Comparison of ENCODE assay signal across 15 cellular contexts in genomic region chr4:70895846-70896435, GRCh38. TPM values are rescaled to one million over a fixed set of nuclear protein-coding genes. Genes with fewer than 3 reads are reported as not detected.
A peak's percentile ranks its signal among the peaks of the same experiment; 100 is the strongest.
DNase-seq lines count a peak whose midpoint lies in the region; ATAC-seq lines count a peak whose summit lies in the region.
"Had no signal": no experiment of that assay in that cellular context is flagged by ENCODE, and none has a peak within 500 bp of the region (broad histone marks: within the 10 kb centered on the region; RNA-seq: fewer than 3 reads in every experiment).

No MANE protein-coding gene starts in this region.

- intact Hi-C loops in right cardiac atrium (cut with DNase I), result no loop called here

- no peaks in the 10 kb centered on the region for H3K27me3 ChIP-seq in right cardiac atrium (ENCODE audit: control insufficient read depth, insufficient read depth)
- H3K27me3 ChIP-seq: Peyer's patch had no signal

- WGBS in right cardiac atrium, result 21% methylated on average over 5 of the region's 5 CpGs

- ATAC-seq in right cardiac atrium, result peak; percentile 31 to 34
- ATAC-seq in HG02938 (IDR thresholded peaks at IDR 0.05; ENCODE audit: unreplicated experiment), result no peak
- ATAC-seq: activated CD4-positive, alpha-beta T cell treated with anti-CD3 and anti-CD28 coated beads for 36 hours; natural killer cell had no signal

- H3K27ac ChIP-seq in right cardiac atrium (ENCODE audit: low read length), result peak overlapping the region; percentile 56
- H3K27ac ChIP-seq in temporal lobe (ENCODE audit: low read depth, low read length), result peak overlapping the region; percentile 50
- H3K27ac ChIP-seq: 22Rv1, GM23248 had no signal

- no peaks in the 10 kb centered on the region for H3K9me3 ChIP-seq in right cardiac atrium (ENCODE audit: control insufficient read depth, low read length)
- H3K9me3 ChIP-seq: Peyer's patch had no signal

- H3K4me3 ChIP-seq in right cardiac atrium (ENCODE audit: low read length), result no peak overlapping the region
- H3K4me3 ChIP-seq: GM23248, Peyer's patch had no signal

- DNase-seq in DMS 273 (lab: John Stamatoyannopoulos, UW; ENCODE audit: unreplicated experiment), result peak; percentile 48
- DNase-seq in DMS 273 treated with DMSO at 0.1 percent for 48 hours (lab: John Stamatoyannopoulos, UW), result no peak
- DNase-seq in MV-4-11 (lab: John Stamatoyannopoulos, UW), result peak; percentile 40
- no peak for DNase-seq in right cardiac atrium
- no peak for DNase-seq in T1000 (lab: John Stamatoyannopoulos, UW)
- DNase-seq in central memory CD4-positive, alpha-beta T cell, result no peak
- DNase-seq: activated CD4-positive, alpha-beta T cell treated with anti-CD3 and anti-CD28 coated beads for 36 hours; GDM1; KG1; natural killer cell; Peyer's patch had no signal

- H3K4me1 ChIP-seq in right cardiac atrium (ENCODE audit: control insufficient read depth, insufficient read depth, low read length), result no peaks in the 10 kb centered on the region

RNA-seq across cellular contexts. Expression of gene MOB1B, which starts 6.2 kb away (rescaled TPM):
- 10 to 100 TPM; 16.9 to 26.2 (median 19.4) TPM for total RNA-seq in right cardiac atrium
- 5.6 TPM for polyA plus RNA-seq in right cardiac atrium
- 36.4 TPM for total RNA-seq in temporal lobe

RNA-seq across cellular contexts. Expression of gene GRSF1, which starts 56.3 kb away (rescaled TPM):
- total RNA-seq in right cardiac atrium, result 10 to 100 TPM; 69.1 to 81.4 (median 78.4) TPM
- 50.7 TPM for polyA plus RNA-seq in right cardiac atrium
- total RNA-seq in temporal lobe, result 42.8 TPM

Comparison
In these comparisons a context has a peak if more than half of its experiments do, and no peak if none do; other contexts are left out.
1. DNase-seq: peak in DMS 273 (single experiment) and MV-4-11 (single experiment); none in DMS 273 treated with DMSO at 0.1 percent for 48 hours (single experiment), right cardiac atrium (0 of 3), T1000 (single experiment) and central memory CD4-positive, alpha-beta T cell (single experiment).